15 cellular contexts compared by ENCODE assay signal in the genomic region with DNA sequence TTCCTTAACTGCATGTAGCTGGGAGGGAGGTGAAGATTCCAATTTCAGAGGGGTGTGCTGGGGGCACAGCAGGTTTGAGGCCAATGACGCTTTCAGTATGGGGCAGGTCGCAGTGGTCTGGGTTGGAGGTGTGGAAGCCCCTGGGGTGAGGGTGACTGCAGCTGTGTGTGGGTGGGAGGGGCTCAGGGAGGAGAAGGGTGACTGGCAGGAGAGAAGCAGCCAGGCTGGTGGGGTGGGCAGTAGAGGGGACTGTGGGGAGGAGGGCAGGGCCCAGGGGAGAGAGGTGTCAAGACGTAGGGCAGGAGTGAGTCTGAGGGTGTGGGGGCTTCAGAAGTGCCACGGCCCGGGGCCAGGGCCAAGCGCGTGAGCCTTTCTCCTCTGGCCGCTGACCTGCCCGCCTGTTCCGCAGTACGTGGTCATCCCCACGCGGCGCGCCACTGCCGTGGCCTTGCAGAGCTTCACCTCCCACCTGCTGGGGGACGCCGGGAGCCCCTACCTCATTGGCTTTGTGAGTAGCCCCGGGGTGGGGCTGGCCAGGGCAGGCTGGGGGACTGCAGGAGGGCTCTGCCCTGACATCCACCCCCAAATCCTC. TPM values are rescaled to one million over a fixed set of nuclear protein-coding genes. Genes with fewer than 3 reads are reported as not detected.
DNase-seq lines count a peak whose midpoint lies in the region; ATAC-seq and TF ChIP-seq lines count a peak whose summit lies in the region.
"Had no signal": no experiment of that assay in that cellular context is flagged by ENCODE, and none has a peak within 500 bp of the region (broad histone marks: within the 10 kb centered on the region; RNA-seq: fewer than 3 reads in every experiment).

No MANE protein-coding gene starts in this region.

- H3K27ac ChIP-seq in neural progenitor cell, result no peak overlapping the region

- peaks cover 9% of the 10 kb centered on the region for H3K36me3 Mint-ChIP-seq in stimulated activated naive CD8-positive, alpha-beta T cell treated with anti-CD3 and anti-CD28 coated beads, Interleukin-15, Interleukin-2, amounts not matched to agents 100 ng/mL and 50 ng/mL, for 24 hours (ENCODE audit: low read depth)
- H3K36me3 Mint-ChIP-seq in endothelial cell (ENCODE audit: low read depth, unreplicated experiment), result peaks cover 13% of the 10 kb centered on the region
- H3K36me3 Mint-ChIP-seq in neural progenitor cell, result peaks cover 3% of the 10 kb centered on the region
- peaks cover 3% of the 10 kb centered on the region for H3K36me3 Mint-ChIP-seq in osteocyte (ENCODE audit: unreplicated experiment)

- H3K4me3 Mint-ChIP-seq in stimulated activated naive CD8-positive, alpha-beta T cell treated with anti-CD3 and anti-CD28 coated beads, Interleukin-15, Interleukin-2, amounts not matched to agents 100 ng/mL and 50 ng/mL, for 24 hours, result no peak overlapping the region
- H3K4me3 Mint-ChIP-seq in endothelial cell (ENCODE audit: unreplicated experiment), result peak overlapping the region; percentile 73
- no peak overlapping the region for H3K4me3 Mint-ChIP-seq in neural progenitor cell
- no peak overlapping the region for H3K4me3 Mint-ChIP-seq in osteocyte (ENCODE audit: unreplicated experiment)
- H3K4me3 Mint-ChIP-seq: activated CD8-positive, alpha-beta T cell treated with anti-CD3 and anti-CD28 coated beads, Interleukin-2, amount 10 ng/mL, durations not matched to agents 7 days and 5 days had no signal

- peaks cover 22% of the 10 kb centered on the region for H3K4me1 ChIP-seq in neural progenitor cell
- H3K4me1 ChIP-seq: body of pancreas had no signal

- no peak for ATAC-seq in stimulated activated naive CD8-positive, alpha-beta T cell treated with anti-CD3 and anti-CD28 coated beads, Interleukin-15, Interleukin-2, amounts not matched to agents 100 U/mL and 50 U/mL, for 24 hours
- ATAC-seq in GM19455 (IDR thresholded peaks at IDR 0.05; ENCODE audit: unreplicated experiment), result no peak
- ATAC-seq in HG02678 (IDR thresholded peaks at IDR 0.05; ENCODE audit: unreplicated experiment), result no peak
- ATAC-seq in HG03025 (IDR thresholded peaks at IDR 0.05; ENCODE audit: low FRiP score, unreplicated experiment), result no peak
- ATAC-seq: activated CD8-positive, alpha-beta T cell treated with anti-CD3 and anti-CD28 coated beads, Interleukin-2, amount 10 ng/mL, durations not matched to agents 7 days and 5 days; body of pancreas had no signal

- peaks cover 4% of the 10 kb centered on the region for H3K27me3 Mint-ChIP-seq in stimulated activated naive CD8-positive, alpha-beta T cell treated with anti-CD3 and anti-CD28 coated beads, Interleukin-15, Interleukin-2, amounts not matched to agents 100 ng/mL and 50 ng/mL, for 24 hours
- peaks cover 23% of the 10 kb centered on the region for H3K27me3 Mint-ChIP-seq in endothelial cell (ENCODE audit: unreplicated experiment)
- peaks cover 3% of the 10 kb centered on the region for H3K27me3 Mint-ChIP-seq in neural progenitor cell (ENCODE audit: insufficient read depth, low read depth)
- H3K27me3 Mint-ChIP-seq in osteocyte (ENCODE audit: unreplicated experiment), result peaks cover 4% of the 10 kb centered on the region

- H3K27me3 ChIP-seq in neural progenitor cell, result peaks cover 10% of the 10 kb centered on the region
- H3K27me3 ChIP-seq: body of pancreas, uterus had no signal

- H3K27ac Mint-ChIP-seq in stimulated activated naive CD8-positive, alpha-beta T cell treated with anti-CD3 and anti-CD28 coated beads, Interleukin-15, Interleukin-2, amounts not matched to agents 100 ng/mL and 50 ng/mL, for 24 hours, result peak overlapping the region; percentile 61
- H3K27ac Mint-ChIP-seq in endothelial cell (ENCODE audit: unreplicated experiment) (peak overlapping the region; percentile 42), neural progenitor cell (no peak overlapping the region), osteocyte (ENCODE audit: unreplicated experiment) (no peak overlapping the region)
- H3K27ac Mint-ChIP-seq: activated CD8-positive, alpha-beta T cell treated with anti-CD3 and anti-CD28 coated beads, Interleukin-2, amount 10 ng/mL, durations not matched to agents 7 days and 5 days had no signal

- peaks cover 3% of the 10 kb centered on the region for H3F3A ChIP-seq in neural progenitor cell (ENCODE audit: low read depth)

- H3K36me3 ChIP-seq in neural progenitor cell, result no peaks in the 10 kb centered on the region
- H3K36me3 ChIP-seq: uterus had no signal

- no peaks in the 10 kb centered on the region for H3K9me3 Mint-ChIP-seq in stimulated activated naive CD8-positive, alpha-beta T cell treated with anti-CD3 and anti-CD28 coated beads, Interleukin-15, Interleukin-2, amounts not matched to agents 100 ng/mL and 50 ng/mL, for 24 hours
- H3K9me3 Mint-ChIP-seq in endothelial cell (ENCODE audit: unreplicated experiment), result no peaks in the 10 kb centered on the region
- H3K9me3 Mint-ChIP-seq in neural progenitor cell, result no peaks in the 10 kb centered on the region
- H3K9me3 Mint-ChIP-seq in osteocyte (ENCODE audit: unreplicated experiment), result no peaks in the 10 kb centered on the region

- peak overlapping the region; percentile 66 for H3K4me2 ChIP-seq in neural progenitor cell

- H4K20me1 ChIP-seq in neural progenitor cell (ENCODE audit: low read depth), result no peaks in the 10 kb centered on the region

- H3K9me3 ChIP-seq in neural progenitor cell (ENCODE audit: low read depth), result no peaks in the 10 kb centered on the region
- H3K9me3 ChIP-seq: body of pancreas, uterus had no signal

- no peak for DNase-seq in stimulated activated naive CD8-positive, alpha-beta T cell treated with anti-CD3 and anti-CD28 coated beads, Interleukin-15, Interleukin-2, amounts not matched to agents 100 U/mL and 50 U/mL, for 24 hours
- DNase-seq in endothelial cell (ENCODE audit: low spot score), result no peak
- DNase-seq in neural progenitor cell (ENCODE audit: low spot score), result no peak
- DNase-seq in osteocyte (ENCODE audit: extremely low spot score, unreplicated experiment), result no peak
- DNase-seq: activated CD8-positive, alpha-beta T cell treated with anti-CD3 and anti-CD28 coated beads, Interleukin-2, amount 10 ng/mL, durations not matched to agents 7 days and 5 days; activated effector memory CD4-positive, alpha-beta T cell treated with Interleukin-2 at 50 U/mL for 16 hours; DMS53; NCI-H2107 had no signal

- no peak overlapping the region for H3K9ac ChIP-seq in neural progenitor cell

- no peaks in the 10 kb centered on the region for H3K4me1 Mint-ChIP-seq in stimulated activated naive CD8-positive, alpha-beta T cell treated with anti-CD3 and anti-CD28 coated beads, Interleukin-15, Interleukin-2, amounts not matched to agents 100 ng/mL and 50 ng/mL, for 24 hours (ENCODE audit: low read depth)
- peaks cover 33% of the 10 kb centered on the region for H3K4me1 Mint-ChIP-seq in endothelial cell (ENCODE audit: unreplicated experiment)
- no peaks in the 10 kb centered on the region for H3K4me1 Mint-ChIP-seq in neural progenitor cell
- H3K4me1 Mint-ChIP-seq in osteocyte (ENCODE audit: unreplicated experiment), result peaks cover 2% of the 10 kb centered on the region

- no peaks in the 10 kb centered on the region for H3K79me2 ChIP-seq in neural progenitor cell (ENCODE audit: low read depth)

- no peak overlapping the region for H3K4me3 ChIP-seq in neural progenitor cell
- H3K4me3 ChIP-seq: body of pancreas had no signal

- TF ChIP-seq CTCF in endothelial cell (IDR thresholded peaks at IDR 0.05; ENCODE audit: unreplicated experiment) (no peak), neural progenitor cell (IDR thresholded peaks at IDR 0.05) (no peak), osteocyte (IDR thresholded peaks at IDR 0.05) (no peak)

- H2AFZ ChIP-seq in neural progenitor cell (replicated peaks), result peak overlapping the region; percentile 60

RNA-seq across cellular contexts. Expression of gene MYBBP1A, which starts 19.4 kb away (rescaled TPM):
- total RNA-seq in endothelial cell (ENCODE audit: unreplicated experiment), result 32.4 TPM
- 17.4 and 44.6 TPM in 2 replicates for total RNA-seq in neural progenitor cell (ENCODE audit: low replicate concordance)
- total RNA-seq in osteocyte, result 47.9 and 48.5 TPM in 2 replicates

RNA-seq across cellular contexts. Expression of gene GGT6, which starts 24.6 kb away (rescaled TPM):
- total RNA-seq in endothelial cell (ENCODE audit: unreplicated experiment), result not detected
- not detected in 2 replicates for total RNA-seq in neural progenitor cell (ENCODE audit: low replicate concordance)
- total RNA-seq in osteocyte, result not detected in 2 replicates
- total RNA-seq: activated CD8-positive, alpha-beta T cell treated with anti-CD3 and anti-CD28 coated beads, Interleukin-2, amount 10 ng/mL, durations not matched to agents 7 days and 5 days; lung microvascular endothelial cell had no signal

RNA-seq across cellular contexts. Expression of gene SPNS2, which starts 37.1 kb away (rescaled TPM):
- total RNA-seq in endothelial cell (ENCODE audit: unreplicated experiment), result 187 TPM
- total RNA-seq in neural progenitor cell (ENCODE audit: low replicate concordance), result 0.34 and 1.7 TPM in 2 replicates
- 0.31 TPM in 1 of 2 replicates, not detected in the other for total RNA-seq in osteocyte

RNA-seq across cellular contexts. Expression of gene SMTNL2, which starts 48.6 kb away (rescaled TPM):
- total RNA-seq in endothelial cell (ENCODE audit: unreplicated experiment), result 0.59 TPM
- 3.0 and 5.2 TPM in 2 replicates for total RNA-seq in neural progenitor cell (ENCODE audit: low replicate concordance)
- 1.7 and 2.8 TPM in 2 replicates for total RNA-seq in osteocyte
- total RNA-seq: activated CD8-positive, alpha-beta T cell treated with anti-CD3 and anti-CD28 coated beads, Interleukin-2, amount 10 ng/mL, durations not matched to agents 7 days and 5 days; lung microvascular endothelial cell had no signal

Comparison
In these comparisons a context has a peak if more than half of its experiments do, and no peak if none do; other contexts are left out.
1. H3K27ac Mint-ChIP-seq: peak in stimulated activated naive CD8-positive, alpha-beta T cell treated with anti-CD3 and anti-CD28 coated beads, Interleukin-15, Interleukin-2, amounts not matched to agents 100 ng/mL and 50 ng/mL, for 24 hours (single experiment) and endothelial cell (single experiment); none in neural progenitor cell (single experiment) and osteocyte (single experiment).
2. RNA of gene SPNS2, which starts 37.1 kb away (total RNA-seq): 187 TPM in endothelial cell (single experiment); 0.34 to 1.7 TPM in neural progenitor cell and 0.31 TPM in osteocyte; every median in the first group is over 10 times any median in the second.